Comparison of ENCODE assay signal across 1 cellular context in the genomic region with DNA sequence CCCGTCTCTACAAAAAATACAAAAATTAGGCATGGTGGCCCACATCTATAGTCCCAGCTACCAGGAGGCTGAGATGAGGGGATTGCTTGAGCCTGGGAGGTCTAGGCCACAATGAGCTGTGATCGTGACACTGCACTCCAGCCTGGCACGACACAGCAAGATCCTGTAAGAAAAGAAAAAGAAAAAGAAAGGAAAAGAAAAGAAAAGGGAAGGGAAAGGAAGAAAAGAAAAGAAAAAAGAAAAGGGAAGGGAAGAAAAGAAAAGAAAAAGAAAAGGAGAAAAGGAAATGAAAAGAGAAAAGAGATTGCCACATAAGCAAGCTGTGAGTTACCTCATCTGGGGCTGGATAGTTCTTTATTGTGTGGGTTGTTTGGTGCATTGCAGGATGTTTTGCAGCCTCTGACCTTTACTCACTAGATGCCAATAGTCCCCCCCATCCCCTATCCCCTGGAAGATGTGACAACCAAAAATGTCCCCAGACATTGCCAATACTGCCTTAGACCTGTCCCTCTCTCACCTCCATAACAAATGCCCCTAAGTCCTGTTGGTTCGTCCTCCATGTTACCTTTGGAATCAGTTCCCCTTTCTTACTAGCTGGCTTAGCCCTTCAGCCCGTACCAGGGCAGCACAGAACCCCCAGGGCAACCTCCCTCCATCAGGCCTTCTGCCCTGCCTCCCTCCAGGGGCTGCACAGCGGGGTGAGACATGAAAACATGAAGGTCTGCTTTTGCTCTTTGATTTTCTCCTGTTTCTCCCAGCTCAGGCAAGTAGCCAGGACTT.
TF ChIP-seq lines count a peak whose summit lies in the region.

No MANE protein-coding gene starts in this region.

TF ChIP-seq in K562, 482 proteins besides CTCF, POLR2A, EP300 and RAD21:
- TF ChIP-seq, protein P1, sequence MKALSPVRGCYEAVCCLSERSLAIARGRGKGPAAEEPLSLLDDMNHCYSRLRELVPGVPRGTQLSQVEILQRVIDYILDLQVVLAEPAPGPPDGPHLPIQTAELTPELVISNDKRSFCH (CRISPR knock-in tag; IDR thresholded peaks at IDR 0.05), result no peak
- TF ChIP-seq, protein P1 (tag; IDR thresholded peaks at IDR 0.05), result no peak
- TF ChIP-seq MYC (IDR thresholded peaks at IDR 0.05; ENCODE audit: low read depth, low read length), result no peak
- no peak for TF ChIP-seq MYC (CRISPR knock-in tag; IDR thresholded peaks at IDR 0.05; ENCODE audit: borderline replicate concordance, low read depth)
- TF ChIP-seq SAFB (IDR thresholded peaks at IDR 0.05; ENCODE audit: borderline replicate concordance, low read depth, low read length), result no peak
- no peak for TF ChIP-seq CEBPG (CRISPR knock-in tag; IDR thresholded peaks at IDR 0.05)
- TF ChIP-seq CEBPG (tag; conservative IDR thresholded peaks at IDR 0.05 in 1 of 2, IDR thresholded peaks at IDR 0.05 in 1 of 2), result 0 out of 4 replicates have a peak, but pooled peaks of 1 of the 2 experiments have one; percentile 17
- no peak for TF ChIP-seq ZNF668 (CRISPR knock-in tag; IDR thresholded peaks at IDR 0.05)
- no peak for TF ChIP-seq RBFOX2 (IDR thresholded peaks at IDR 0.05; ENCODE audit: low read depth, low read length)
- TF ChIP-seq C11orf30 (IDR thresholded peaks at IDR 0.05; ENCODE audit: low read depth), result 0 out of 2 replicates have a peak, but pooled peaks have one; percentile 17
- TF ChIP-seq, protein P2, sequence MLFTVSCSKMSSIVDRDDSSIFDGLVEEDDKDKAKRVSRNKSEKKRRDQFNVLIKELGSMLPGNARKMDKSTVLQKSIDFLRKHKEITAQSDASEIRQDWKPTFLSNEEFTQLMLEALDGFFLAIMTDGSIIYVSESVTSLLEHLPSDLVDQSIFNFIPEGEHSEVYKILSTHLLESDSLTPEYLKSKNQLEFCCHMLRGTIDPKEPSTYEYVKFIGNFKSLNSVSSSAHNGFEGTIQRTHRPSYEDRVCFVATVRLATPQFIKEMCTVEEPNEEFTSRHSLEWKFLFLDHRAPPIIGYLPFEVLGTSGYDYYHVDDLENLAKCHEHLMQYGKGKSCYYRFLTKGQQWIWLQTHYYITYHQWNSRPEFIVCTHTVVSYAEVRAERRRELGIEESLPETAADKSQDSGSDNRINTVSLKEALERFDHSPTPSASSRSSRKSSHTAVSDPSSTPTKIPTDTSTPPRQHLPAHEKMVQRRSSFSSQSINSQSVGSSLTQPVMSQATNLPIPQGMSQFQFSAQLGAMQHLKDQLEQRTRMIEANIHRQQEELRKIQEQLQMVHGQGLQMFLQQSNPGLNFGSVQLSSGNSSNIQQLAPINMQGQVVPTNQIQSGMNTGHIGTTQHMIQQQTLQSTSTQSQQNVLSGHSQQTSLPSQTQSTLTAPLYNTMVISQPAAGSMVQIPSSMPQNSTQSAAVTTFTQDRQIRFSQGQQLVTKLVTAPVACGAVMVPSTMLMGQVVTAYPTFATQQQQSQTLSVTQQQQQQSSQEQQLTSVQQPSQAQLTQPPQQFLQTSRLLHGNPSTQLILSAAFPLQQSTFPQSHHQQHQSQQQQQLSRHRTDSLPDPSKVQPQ (CRISPR knock-in tag; IDR thresholded peaks at IDR 0.05; ENCODE audit: borderline replicate concordance), result no peak
- no peak for TF ChIP-seq LARP7 (IDR thresholded peaks at IDR 0.05)
- peak; percentile 41 for TF ChIP-seq CEBPB (tag; IDR thresholded peaks at IDR 0.05)
- TF ChIP-seq, protein P3, sequence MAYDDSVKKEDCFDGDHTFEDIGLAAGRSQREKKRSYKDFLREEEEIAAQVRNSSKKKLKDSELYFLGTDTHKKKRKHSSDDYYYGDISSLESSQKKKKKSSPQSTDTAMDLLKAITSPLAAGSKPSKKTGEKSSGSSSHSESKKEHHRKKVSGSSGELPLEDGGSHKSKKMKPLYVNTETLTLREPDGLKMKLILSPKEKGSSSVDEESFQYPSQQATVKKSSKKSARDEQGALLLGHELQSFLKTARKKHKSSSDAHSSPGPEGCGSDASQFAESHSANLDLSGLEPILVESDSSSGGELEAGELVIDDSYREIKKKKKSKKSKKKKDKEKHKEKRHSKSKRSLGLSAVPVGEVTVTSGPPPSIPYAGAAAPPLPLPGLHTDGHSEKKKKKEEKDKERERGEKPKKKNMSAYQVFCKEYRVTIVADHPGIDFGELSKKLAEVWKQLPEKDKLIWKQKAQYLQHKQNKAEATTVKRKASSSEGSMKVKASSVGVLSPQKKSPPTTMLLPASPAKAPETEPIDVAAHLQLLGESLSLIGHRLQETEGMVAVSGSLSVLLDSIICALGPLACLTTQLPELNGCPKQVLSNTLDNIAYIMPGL (CRISPR knock-in tag; IDR thresholded peaks at IDR 0.05), result no peak
- TF ChIP-seq, protein P4, sequence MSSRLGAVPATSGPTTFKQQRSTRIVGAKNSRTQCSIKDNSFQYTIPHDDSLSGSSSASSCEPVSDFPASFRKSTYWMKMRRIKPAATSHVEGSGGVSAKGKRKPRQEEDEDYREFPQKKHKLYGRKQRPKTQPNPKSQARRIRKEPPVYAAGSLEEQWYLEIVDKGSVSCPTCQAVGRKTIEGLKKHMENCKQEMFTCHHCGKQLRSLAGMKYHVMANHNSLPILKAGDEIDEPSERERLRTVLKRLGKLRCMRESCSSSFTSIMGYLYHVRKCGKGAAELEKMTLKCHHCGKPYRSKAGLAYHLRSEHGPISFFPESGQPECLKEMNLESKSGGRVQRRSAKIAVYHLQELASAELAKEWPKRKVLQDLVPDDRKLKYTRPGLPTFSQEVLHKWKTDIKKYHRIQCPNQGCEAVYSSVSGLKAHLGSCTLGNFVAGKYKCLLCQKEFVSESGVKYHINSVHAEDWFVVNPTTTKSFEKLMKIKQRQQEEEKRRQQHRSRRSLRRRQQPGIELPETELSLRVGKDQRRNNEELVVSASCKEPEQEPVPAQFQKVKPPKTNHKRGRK (tag; IDR thresholded peaks at IDR 0.05), result peak; percentile 92
- TF ChIP-seq NONO (IDR thresholded peaks at IDR 0.05; ENCODE audit: low read depth in 2 of 2, low read length in 1 of 2), result no peak
- TF ChIP-seq, protein P5, sequence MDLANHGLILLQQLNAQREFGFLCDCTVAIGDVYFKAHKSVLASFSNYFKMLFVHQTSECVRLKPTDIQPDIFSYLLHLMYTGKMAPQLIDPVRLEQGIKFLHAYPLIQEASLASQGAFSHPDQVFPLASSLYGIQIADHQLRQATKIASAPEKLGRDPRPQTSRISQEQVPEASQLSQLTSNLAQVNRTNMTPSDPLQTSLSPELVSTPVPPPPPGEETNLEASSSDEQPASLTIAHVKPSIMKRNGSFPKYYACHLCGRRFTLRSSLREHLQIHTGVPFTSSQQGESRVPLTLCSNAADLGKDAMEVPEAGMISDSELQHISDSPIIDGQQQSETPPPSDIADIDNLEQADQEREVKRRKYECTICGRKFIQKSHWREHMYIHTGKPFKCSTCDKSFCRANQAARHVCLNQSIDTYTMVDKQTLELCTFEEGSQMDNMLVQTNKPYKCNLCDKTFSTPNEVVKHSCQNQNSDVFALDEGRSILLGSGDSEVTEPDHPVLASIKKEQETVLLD (IDR thresholded peaks at IDR 0.05), result no peak
- peak; percentile 52; the same call in 1 of the 2 replicates for TF ChIP-seq SPI1 (IDR thresholded peaks at IDR 0.05; ENCODE audit: borderline replicate concordance, low read depth, low read length)
- TF ChIP-seq ZNF445 (CRISPR knock-in tag; IDR thresholded peaks at IDR 0.05; ENCODE audit: low read depth), result no peak
- TF ChIP-seq U2AF2 (optimal IDR thresholded peaks at IDR 0.05; ENCODE audit: low read depth, low read length), result no peak
- TF ChIP-seq U2AF1 (optimal IDR thresholded peaks at IDR 0.05; ENCODE audit: low read depth, low read length), result no peak
- TF ChIP-seq KAT2B (IDR thresholded peaks at IDR 0.05; ENCODE audit: low read depth, low read length), result no peak
- TF ChIP-seq, protein P6, sequence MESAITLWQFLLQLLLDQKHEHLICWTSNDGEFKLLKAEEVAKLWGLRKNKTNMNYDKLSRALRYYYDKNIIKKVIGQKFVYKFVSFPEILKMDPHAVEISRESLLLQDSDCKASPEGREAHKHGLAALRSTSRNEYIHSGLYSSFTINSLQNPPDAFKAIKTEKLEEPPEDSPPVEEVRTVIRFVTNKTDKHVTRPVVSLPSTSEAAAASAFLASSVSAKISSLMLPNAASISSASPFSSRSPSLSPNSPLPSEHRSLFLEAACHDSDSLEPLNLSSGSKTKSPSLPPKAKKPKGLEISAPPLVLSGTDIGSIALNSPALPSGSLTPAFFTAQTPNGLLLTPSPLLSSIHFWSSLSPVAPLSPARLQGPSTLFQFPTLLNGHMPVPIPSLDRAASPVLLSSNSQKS (CRISPR knock-in tag; IDR thresholded peaks at IDR 0.05), result no peak
